14 cellular contexts compared by ENCODE assay signal in genomic region chr9:32554107-32554506, GRCh38. TPM values are rescaled to one million over a fixed set of nuclear protein-coding genes. Genes with fewer than 3 reads are reported as not detected.
A peak's percentile ranks its signal among the peaks of the same experiment; 100 is the strongest.
DNase-seq lines count a peak whose midpoint lies in the region; ATAC-seq, FAIRE-seq and TF ChIP-seq lines count a peak whose summit lies in the region.
"Had no signal": no experiment of that assay in that cellular context is flagged by ENCODE, and none has a peak within 500 bp of the region (broad histone marks: within the 10 kb centered on the region; RNA-seq: fewer than 3 reads in every experiment).

No MANE protein-coding gene starts in this region.

- peaks cover 31% of the 10 kb centered on the region for H3K4me1 ChIP-seq in DND-41 (ENCODE audit: insufficient read depth, low read length)

- H4K20me1 ChIP-seq in DND-41 (ENCODE audit: insufficient read depth, low read length) = peaks cover 15% of the 10 kb centered on the region

- ATAC-seq in DND-41 (ENCODE audit: insufficient read depth, low read depth) = no peak
- ATAC-seq in activated CD8-positive, alpha-beta T cell treated with anti-CD3 and anti-CD28 coated beads, Interleukin-2, amount 10 ng/mL, durations not matched to agents 7 days and 5 days = no peak
- no peak for ATAC-seq in stimulated activated effector memory CD8-positive, alpha-beta T cell treated with anti-CD3 and anti-CD28 coated beads, Interleukin-12 subunit alpha, Interleukin-12 subunit beta, amount 100 ng/mL, for 72 hours
- ATAC-seq: foreskin keratinocyte had no signal

- no peaks in the 10 kb centered on the region for H3K27me3 ChIP-seq in DND-41 (ENCODE audit: insufficient read depth, low read length, poor library complexity)
- H3K27me3 ChIP-seq: foreskin keratinocyte had no signal

- no peak overlapping the region for H2AFZ ChIP-seq in DND-41 (ENCODE audit: low read depth, low read length)
- H2AFZ ChIP-seq: PC-9 had no signal

- H3K27me3 Mint-ChIP-seq in activated CD8-positive, alpha-beta T cell treated with anti-CD3 and anti-CD28 coated beads, Interleukin-2, amount 10 ng/mL, durations not matched to agents 7 days and 5 days (ENCODE audit: low read depth) = no peaks in the 10 kb centered on the region

- no peak overlapping the region for H3K27ac Mint-ChIP-seq in activated CD8-positive, alpha-beta T cell treated with anti-CD3 and anti-CD28 coated beads, Interleukin-2, amount 10 ng/mL, durations not matched to agents 7 days and 5 days
- no peak overlapping the region for H3K27ac Mint-ChIP-seq in stimulated activated effector memory CD8-positive, alpha-beta T cell treated with anti-CD3 and anti-CD28 coated beads, Interleukin-12 subunit alpha, Interleukin-12 subunit beta, amount 100 ng/mL, for 72 hours

- H3K36me3 ChIP-seq in DND-41 (ENCODE audit: insufficient read depth, low read length) = peaks cover 9% of the 10 kb centered on the region

- peaks cover 85% of the 10 kb centered on the region for H3K79me2 ChIP-seq in DND-41 (ENCODE audit: insufficient read depth, low read length)

- H3K4me2 ChIP-seq in DND-41 (ENCODE audit: insufficient read depth, low read length) = peak overlapping the region; percentile 71; the same call in 1 of the 2 replicates

- H3K4me1 Mint-ChIP-seq in activated CD8-positive, alpha-beta T cell treated with anti-CD3 and anti-CD28 coated beads, Interleukin-2, amount 10 ng/mL, durations not matched to agents 7 days and 5 days (ENCODE audit: low read depth) = peaks cover 22% of the 10 kb centered on the region
- peaks cover 32% of the 10 kb centered on the region for H3K4me1 Mint-ChIP-seq in stimulated activated effector memory CD8-positive, alpha-beta T cell treated with anti-CD3 and anti-CD28 coated beads, Interleukin-12 subunit alpha, Interleukin-12 subunit beta, amount 100 ng/mL, for 72 hours

- H3K9ac ChIP-seq in DND-41 (ENCODE audit: low read depth, low read length) = no peak overlapping the region

- peaks cover 20% of the 10 kb centered on the region for H3K36me3 Mint-ChIP-seq in activated CD8-positive, alpha-beta T cell treated with anti-CD3 and anti-CD28 coated beads, Interleukin-2, amount 10 ng/mL, durations not matched to agents 7 days and 5 days (ENCODE audit: low read depth)
- peaks cover 46% of the 10 kb centered on the region for H3K36me3 Mint-ChIP-seq in stimulated activated effector memory CD8-positive, alpha-beta T cell treated with anti-CD3 and anti-CD28 coated beads, Interleukin-12 subunit alpha, Interleukin-12 subunit beta, amount 100 ng/mL, for 72 hours

- H3K4me3 ChIP-seq in DND-41 (ENCODE audit: low read depth in 1 of 2, low read length in 2 of 2) = no peak overlapping the region

- no peak overlapping the region for H3K27ac ChIP-seq in DND-41 (ENCODE audit: low read length)
- H3K27ac ChIP-seq: foreskin keratinocyte, PC-9 had no signal

- DNase-seq in DND-41 (no peak), Kasumi-1 (lab: John Stamatoyannopoulos, UW) (peak; percentile 5 to 37), lung microvascular endothelial cell (ENCODE audit: low read depth in 2 of 2) (peak; percentile 8 to 22), HTR-8/SVneo (ENCODE audit: insufficient read length, low spot score) (no peak), NCI-H1417 treated with DMSO at 0.1 percent for 48 hours (lab: John Stamatoyannopoulos, UW) (no peak)
- no peak for DNase-seq in activated CD8-positive, alpha-beta T cell treated with anti-CD3 and anti-CD28 coated beads, Interleukin-2, amount 10 ng/mL, durations not matched to agents 7 days and 5 days
- DNase-seq in stimulated activated effector memory CD8-positive, alpha-beta T cell treated with anti-CD3 and anti-CD28 coated beads, Interleukin-12 subunit alpha, Interleukin-12 subunit beta, amount 100 ng/mL, for 72 hours (ENCODE audit: low spot score in 2 of 2) = no peak
- DNase-seq: central memory CD4-positive, alpha-beta T cell; foreskin keratinocyte; NCI-H2029 treated with DMSO at 0.1 percent for 48 hours; nucleus accumbens; PC-9; stimulated activated CD4-positive, alpha-beta T cell treated with anti-CD3 and anti-CD28 coated beads, Interleukin-1b, Interleukin-23, amount 100 ng/mL, for 48 hours; stimulated activated naive CD4-positive, alpha-beta T cell treated with Interleukin-2 at 50 U/mL for 16 hours had no signal

- TF ChIP-seq CTCF in DND-41 (IDR thresholded peaks at IDR 0.05; ENCODE audit: borderline replicate concordance, extremely low read depth, low read length, poor library complexity, severe bottlenecking) = no peak

- POLR2A ChIA-PET in activated CD8-positive, alpha-beta T cell treated with anti-CD3 and anti-CD28 coated beads, Interleukin-2, amount 10 ng/mL, durations not matched to agents 7 days and 5 days (lab: Charles Lee) = no interaction called here

- no peaks in the 10 kb centered on the region for H3K9me3 ChIP-seq in DND-41 (ENCODE audit: insufficient read depth, low read length, severe bottlenecking)

- FAIRE-seq in HTR-8/SVneo (lab: Jason Lieb, UNC) = no peak

- no peaks in the 10 kb centered on the region for H3K9me3 Mint-ChIP-seq in activated CD8-positive, alpha-beta T cell treated with anti-CD3 and anti-CD28 coated beads, Interleukin-2, amount 10 ng/mL, durations not matched to agents 7 days and 5 days (ENCODE audit: insufficient read depth)
- H3K9me3 Mint-ChIP-seq in stimulated activated effector memory CD8-positive, alpha-beta T cell treated with anti-CD3 and anti-CD28 coated beads, Interleukin-12 subunit alpha, Interleukin-12 subunit beta, amount 100 ng/mL, for 72 hours = no peaks in the 10 kb centered on the region

- CTCF ChIA-PET in activated CD8-positive, alpha-beta T cell treated with anti-CD3 and anti-CD28 coated beads, Interleukin-2, amount 10 ng/mL, durations not matched to agents 7 days and 5 days (lab: Charles Lee) = interaction anchor here (1.3 to 9.8 kb wide), 4 partner anchors 14 to 175 kb away, joined by 3 to 85 read pairs (median 14); partner anchors contain the start of gene NDUFB6

- peak overlapping the region; percentile 31 for H3K4me3 Mint-ChIP-seq in activated CD8-positive, alpha-beta T cell treated with anti-CD3 and anti-CD28 coated beads, Interleukin-2, amount 10 ng/mL, durations not matched to agents 7 days and 5 days
- no peak overlapping the region for H3K4me3 Mint-ChIP-seq in stimulated activated effector memory CD8-positive, alpha-beta T cell treated with anti-CD3 and anti-CD28 coated beads, Interleukin-12 subunit alpha, Interleukin-12 subunit beta, amount 100 ng/mL, for 72 hours

RNA-seq across cellular contexts. Expression of gene TOPORS, which starts 1.7 kb away (rescaled TPM):
- 10 to 100 TPM; 11.9 to 12.0 TPM for total RNA-seq in activated CD8-positive, alpha-beta T cell treated with anti-CD3 and anti-CD28 coated beads, Interleukin-2, amount 10 ng/mL, durations not matched to agents 7 days and 5 days
- total RNA-seq in lung microvascular endothelial cell = 21.1 and 30.6 TPM in 2 replicates

RNA-seq across cellular contexts. Expression of gene SMIM27, which starts 2.0 kb away (rescaled TPM):
- total RNA-seq in activated CD8-positive, alpha-beta T cell treated with anti-CD3 and anti-CD28 coated beads, Interleukin-2, amount 10 ng/mL, durations not matched to agents 7 days and 5 days = 10 to 100 TPM; 15.6 to 17.1 TPM
- 3.9 and 6.2 TPM in 2 replicates for total RNA-seq in lung microvascular endothelial cell

RNA-seq across cellular contexts. Expression of gene NDUFB6, which starts 18.9 kb away (rescaled TPM):
- 10 to 100 TPM; 47.5 to 57.7 TPM for total RNA-seq in activated CD8-positive, alpha-beta T cell treated with anti-CD3 and anti-CD28 coated beads, Interleukin-2, amount 10 ng/mL, durations not matched to agents 7 days and 5 days
- 33.3 and 34.1 TPM in 2 replicates for total RNA-seq in lung microvascular endothelial cell

RNA-seq across cellular contexts. Expression of gene RIGI, which starts 28.1 kb away (rescaled TPM):
- total RNA-seq in activated CD8-positive, alpha-beta T cell treated with anti-CD3 and anti-CD28 coated beads, Interleukin-2, amount 10 ng/mL, durations not matched to agents 7 days and 5 days = 10 to 100 TPM; 19.2 to 19.6 TPM
- total RNA-seq in lung microvascular endothelial cell = 11.1 and 12.6 TPM in 2 replicates

Comparison
In these comparisons a context has a peak if more than half of its experiments do, and no peak if none do; other contexts are left out.
1. DNase-seq: peak in Kasumi-1 (2 of 2) and lung microvascular endothelial cell (2 of 2); none in DND-41 (single experiment), activated CD8-positive, alpha-beta T cell treated with anti-CD3 and anti-CD28 coated beads, Interleukin-2, amount 10 ng/mL, durations not matched to agents 7 days and 5 days (single experiment), HTR-8/SVneo (single experiment), stimulated activated effector memory CD8-positive, alpha-beta T cell treated with anti-CD3 and anti-CD28 coated beads, Interleukin-12 subunit alpha, Interleukin-12 subunit beta, amount 100 ng/mL, for 72 hours (0 of 2) and NCI-H1417 treated with DMSO at 0.1 percent for 48 hours (single experiment).